Comparison of ENCODE assay signal across 1 cellular context in genomic region chr14:22039938-22040780, GRCh38.
TF ChIP-seq lines count a peak whose summit lies in the region.

No MANE protein-coding gene starts in this region.

TF ChIP-seq in K562, 482 proteins besides CTCF, POLR2A, EP300 and RAD21 (continued from another document):
- no peak for TF ChIP-seq CHAMP1 (IDR thresholded peaks at IDR 0.05)
- no peak for TF ChIP-seq ZNF511 (CRISPR knock-in tag; IDR thresholded peaks at IDR 0.05)
- TF ChIP-seq HDAC2 (IDR thresholded peaks at IDR 0.05), result no peak
- no peak for TF ChIP-seq TEAD2 (tag; IDR thresholded peaks at IDR 0.05)
- no peak for TF ChIP-seq SMARCB1 (IDR thresholded peaks at IDR 0.05; ENCODE audit: insufficient read length, low read depth)
- TF ChIP-seq ZNF407 (IDR thresholded peaks at IDR 0.05; ENCODE audit: low read depth), result no peak
- no peak for TF ChIP-seq RBFOX2 (IDR thresholded peaks at IDR 0.05; ENCODE audit: low read depth, low read length)
- no peak for TF ChIP-seq XRCC3 (IDR thresholded peaks at IDR 0.05)
- TF ChIP-seq TRIM25 (IDR thresholded peaks at IDR 0.05; ENCODE audit: borderline replicate concordance), result no peak
- no peak for TF ChIP-seq MXD1 (CRISPR knock-in tag; IDR thresholded peaks at IDR 0.05; ENCODE audit: borderline replicate concordance, poor library complexity, severe bottlenecking)
- TF ChIP-seq ZNF655 (CRISPR knock-in tag; IDR thresholded peaks at IDR 0.05), result no peak
- no peak for TF ChIP-seq YY1 (IDR thresholded peaks at IDR 0.05; ENCODE audit: borderline replicate concordance in 1 of 3, control insufficient read depth in 1 of 3, extremely low read depth in 1 of 3, insufficient read depth in 3 of 3, insufficient read length in 1 of 3, insufficient replicate concordance in 2 of 3, low read depth in 1 of 3, low read length in 2 of 3)
- no peak for TF ChIP-seq SAFB2 (IDR thresholded peaks at IDR 0.05; ENCODE audit: borderline replicate concordance, low read depth, low read length, severe bottlenecking)
- TF ChIP-seq BRD9 (IDR thresholded peaks at IDR 0.05; ENCODE audit: low read depth, partially characterized antibody), result no peak
